Comparison of ENCODE assay signal across 9 cellular contexts in genomic region chr7:36949711-36950600, GRCh38.
A peak's percentile ranks its signal among the peaks of the same experiment; 100 is the strongest.
DNase-seq lines count a peak whose midpoint lies in the region; ATAC-seq and TF ChIP-seq lines count a peak whose summit lies in the region.
"Had no signal": no experiment of that assay in that cellular context is flagged by ENCODE, and none has a peak within 500 bp of the region (broad histone marks: within the 10 kb centered on the region; RNA-seq: fewer than 3 reads in every experiment).

No MANE protein-coding gene starts in this region.

- peaks cover 14% of the 10 kb centered on the region for H3K4me1 Mint-ChIP-seq in activated T-helper 1 cell treated with anti-CD3 and anti-CD28 coated beads, Interleukin-12 subunit alpha, Interleukin-12 subunit beta, Interleukin-2, Interleukin-4 antibody, amounts not matched to agents 30 ng/mL and 10 ng/mL and 1 ng/mL, durations not matched to agents 14 hours and 24 hours and 36 hours (ENCODE audit: low read depth)
- peaks cover 6 to 37% (median 14%) of the 10 kb centered on the region in 4 donors for H3K4me1 Mint-ChIP-seq in naive thymus-derived CD8-positive, alpha-beta T cell

- H3K9me3 ChIP-seq in MG63, result no peaks in the 10 kb centered on the region
- peaks cover 0 to 2% of the 10 kb centered on the region in 2 donors for H3K9me3 ChIP-seq in lung (ENCODE audit: control insufficient read depth in 2 of 2, insufficient read depth in 1 of 2, low read length in 1 of 2)

- peak; percentile 57 for DNase-seq in COLO668 (lab: John Stamatoyannopoulos, UW; ENCODE audit: unreplicated experiment)
- peak; percentile 3 for DNase-seq in MG63
- DNase-seq in activated T-helper 1 cell treated with anti-CD3 and anti-CD28 coated beads, Interleukin-12 subunit alpha, Interleukin-12 subunit beta, Interleukin-2, Interleukin-4 antibody, amounts not matched to agents 30 ng/mL and 10 ng/mL and 1 ng/mL, durations not matched to agents 14 hours and 24 hours and 36 hours (ENCODE audit: low spot score), result no peak
- peak; percentile 34 for DNase-seq in lung (ENCODE audit: low spot score)
- DNase-seq in naive thymus-derived CD8-positive, alpha-beta T cell, result no peak
- no peak for DNase-seq in NCI-H128 (lab: John Stamatoyannopoulos, UW; ENCODE audit: unreplicated experiment)
- DNase-seq: Karpas-422 had no signal

- no peaks in the 10 kb centered on the region for H3K27me3 Mint-ChIP-seq in activated T-helper 1 cell treated with anti-CD3 and anti-CD28 coated beads, Interleukin-12 subunit alpha, Interleukin-12 subunit beta, Interleukin-2, Interleukin-4 antibody, amounts not matched to agents 30 ng/mL and 10 ng/mL and 1 ng/mL, durations not matched to agents 14 hours and 24 hours and 36 hours (ENCODE audit: insufficient read depth)
- no peaks in the 10 kb centered on the region for H3K27me3 Mint-ChIP-seq in naive thymus-derived CD8-positive, alpha-beta T cell

- H3K36me3 ChIP-seq in MG63 (no peaks in the 10 kb centered on the region), lung (ENCODE audit: control insufficient read depth in 2 of 2, insufficient read depth in 2 of 2, low read length in 2 of 2) (no peaks in the 10 kb centered on the region)

- TF ChIP-seq CTCF in lung (IDR thresholded peaks at IDR 0.05; ENCODE audit: control extremely low read depth, extremely low read depth), result no peak

- H3K4me1 ChIP-seq in lung (ENCODE audit: control insufficient read depth in 2 of 2, insufficient read depth in 2 of 2, low read length in 2 of 2), result peaks cover 0 to 14% of the 10 kb centered on the region in 2 donors

- H3K36me3 Mint-ChIP-seq in activated T-helper 1 cell treated with anti-CD3 and anti-CD28 coated beads, Interleukin-12 subunit alpha, Interleukin-12 subunit beta, Interleukin-2, Interleukin-4 antibody, amounts not matched to agents 30 ng/mL and 10 ng/mL and 1 ng/mL, durations not matched to agents 14 hours and 24 hours and 36 hours (ENCODE audit: low read depth), result peaks cover 54% of the 10 kb centered on the region
- peaks cover 51 to 80% (median 71%) of the 10 kb centered on the region in 3 donors for H3K36me3 Mint-ChIP-seq in naive thymus-derived CD8-positive, alpha-beta T cell

- POLR2A ChIA-PET in naive thymus-derived CD8-positive, alpha-beta T cell (lab: Charles Lee), result no interaction called here

- intact Hi-C loops in activated T-helper 1 cell treated with anti-CD3 and anti-CD28 coated beads, Interleukin-12 subunit alpha, Interleukin-12 subunit beta, Interleukin-2, Interleukin-4 antibody, amounts not matched to agents 30 ng/mL and 10 ng/mL and 1 ng/mL, durations not matched to agents 14 hours and 24 hours and 36 hours (cut with micrococcal nuclease), result no loop called here

- H3K9me3 Mint-ChIP-seq in activated T-helper 1 cell treated with anti-CD3 and anti-CD28 coated beads, Interleukin-12 subunit alpha, Interleukin-12 subunit beta, Interleukin-2, Interleukin-4 antibody, amounts not matched to agents 30 ng/mL and 10 ng/mL and 1 ng/mL, durations not matched to agents 14 hours and 24 hours and 36 hours, result peaks cover 30% of the 10 kb centered on the region
- H3K9me3 Mint-ChIP-seq in naive thymus-derived CD8-positive, alpha-beta T cell, result peaks cover 9 to 69% (median 61%) of the 10 kb centered on the region in 9 donors

- no peak overlapping the region for H3K4me3 Mint-ChIP-seq in activated T-helper 1 cell treated with anti-CD3 and anti-CD28 coated beads, Interleukin-12 subunit alpha, Interleukin-12 subunit beta, Interleukin-2, Interleukin-4 antibody, amounts not matched to agents 30 ng/mL and 10 ng/mL and 1 ng/mL, durations not matched to agents 14 hours and 24 hours and 36 hours
- no peak overlapping the region for H3K4me3 Mint-ChIP-seq in naive thymus-derived CD8-positive, alpha-beta T cell

- H3K27ac ChIP-seq in lung (ENCODE audit: low read depth in 1 of 2, low read length in 1 of 2), result no peak overlapping the region

- H3K4me3 ChIP-seq in MG63 (no peak overlapping the region), lung (no peak overlapping the region)

- H3K27ac Mint-ChIP-seq in activated T-helper 1 cell treated with anti-CD3 and anti-CD28 coated beads, Interleukin-12 subunit alpha, Interleukin-12 subunit beta, Interleukin-2, Interleukin-4 antibody, amounts not matched to agents 30 ng/mL and 10 ng/mL and 1 ng/mL, durations not matched to agents 14 hours and 24 hours and 36 hours, result peak overlapping the region; percentile 46
- H3K27ac Mint-ChIP-seq in naive thymus-derived CD8-positive, alpha-beta T cell, result peak overlapping the region in 4 of 10 donors; percentile 14 to 73 (median 26)

- WGBS in lung, 2 donors, result 60 to 68% methylated on average over 8 of the region's 8 CpGs

- ATAC-seq in lung (ENCODE audit: insufficient read depth, low FRiP score), result no peak
- no peak for ATAC-seq in naive thymus-derived CD8-positive, alpha-beta T cell
- ATAC-seq in GM21447 (IDR thresholded peaks at IDR 0.05; ENCODE audit: unreplicated experiment), result no peak
- no peak for ATAC-seq in HG02938 (IDR thresholded peaks at IDR 0.05; ENCODE audit: unreplicated experiment)

- H3K27me3 ChIP-seq in MG63, result no peaks in the 10 kb centered on the region
- no peaks in the 10 kb centered on the region for H3K27me3 ChIP-seq in lung (ENCODE audit: control insufficient read depth, insufficient read depth)

Comparison
In these comparisons a context has a peak if more than half of its experiments do, and no peak if none do; other contexts are left out.
1. DNase-seq: peak in COLO668 (single experiment), MG63 (single experiment) and lung (single experiment); none in activated T-helper 1 cell treated with anti-CD3 and anti-CD28 coated beads, Interleukin-12 subunit alpha, Interleukin-12 subunit beta, Interleukin-2, Interleukin-4 antibody, amounts not matched to agents 30 ng/mL and 10 ng/mL and 1 ng/mL, durations not matched to agents 14 hours and 24 hours and 36 hours (single experiment), naive thymus-derived CD8-positive, alpha-beta T cell (0 of 10) and NCI-H128 (single experiment).